ENCODE assay signal across 8 cellular contexts in genomic region chr12:104136577-104136976, GRCh38. TPM values are rescaled to one million over a fixed set of nuclear protein-coding genes. Genes with fewer than 3 reads are reported as not detected.
A peak's percentile ranks its signal among the peaks of the same experiment; 100 is the strongest.
DNase-seq lines count a peak whose midpoint lies in the region; ATAC-seq and TF ChIP-seq lines count a peak whose summit lies in the region.

No MANE protein-coding gene starts in this region.

- H3K27me3 ChIP-seq in GM23248 (replicated peaks; ENCODE audit: insufficient read depth) (no peaks in the 10 kb centered on the region), SJCRH30 (no peaks in the 10 kb centered on the region), skeletal muscle satellite cell (ENCODE audit: control insufficient read depth, insufficient read depth, low read length) (no peaks in the 10 kb centered on the region)

- peak overlapping the region; percentile 7 for H3K27ac ChIP-seq in GM23248
- peak overlapping the region; percentile 73 for H3K27ac ChIP-seq in SJCRH30

- peak overlapping the region; percentile 64 for H2AFZ ChIP-seq in GM23248

- no peaks in the 10 kb centered on the region for H4K20me1 ChIP-seq in GM23248 (ENCODE audit: insufficient read depth)

- peaks cover 23% of the 10 kb centered on the region for H3F3A ChIP-seq in GM23248 (ENCODE audit: insufficient read depth)

- H3K9me3 ChIP-seq in GM23248 (ENCODE audit: low read depth) (no peaks in the 10 kb centered on the region), SJCRH30 (replicated peaks) (no peaks in the 10 kb centered on the region), skeletal muscle satellite cell (replicated peaks; ENCODE audit: low read length) (no peaks in the 10 kb centered on the region)

- in situ Hi-C loops in GM23248 (cut with MboI), result no loop called here

- peak overlapping the region; percentile 80 for H3K9ac ChIP-seq in GM23248
- peak overlapping the region; percentile 92 for H3K9ac ChIP-seq in skeletal muscle satellite cell (ENCODE audit: low read depth, low read length)

- TF ChIP-seq CTCF in fibroblast of pulmonary artery (IDR thresholded peaks at IDR 0.05; ENCODE audit: low read length, missing control alignments), result no peak

- H3K79me2 ChIP-seq in GM23248 (ENCODE audit: insufficient read depth), result peaks cover 56% of the 10 kb centered on the region

- H3K4me3 ChIP-seq in GM23248, result peak overlapping the region; percentile 78
- peak overlapping the region; percentile 92 for H3K4me3 ChIP-seq in SJCRH30
- peak overlapping the region; percentile 85 for H3K4me3 ChIP-seq in fibroblast of pulmonary artery (replicated peaks; ENCODE audit: low read depth, low read length)
- H3K4me3 ChIP-seq in skeletal muscle satellite cell (ENCODE audit: low read length), result peak overlapping the region; percentile 92

- ATAC-seq in HG03135 (IDR thresholded peaks at IDR 0.05; ENCODE audit: unreplicated experiment) (no peak), HG03457 (IDR thresholded peaks at IDR 0.05; ENCODE audit: unreplicated experiment) (no peak), GM18502 (IDR thresholded peaks at IDR 0.05; ENCODE audit: poor library complexity, unreplicated experiment) (no peak)

- DNase-seq in GM23248 (peak; percentile 46), SJCRH30 (peak in 1 of 2 experiments; percentile 7), fibroblast of pulmonary artery (ENCODE audit: low read depth) (no peak), mucosa of gallbladder (ENCODE audit: low spot score) (no peak)

- no peaks in the 10 kb centered on the region for H3K9me2 ChIP-seq in GM23248 (ENCODE audit: insufficient read depth)

- peak overlapping the region; percentile 87 for H3K4me2 ChIP-seq in GM23248 (ENCODE audit: unreplicated experiment)
- peak overlapping the region; percentile 96 for H3K4me2 ChIP-seq in skeletal muscle satellite cell (ENCODE audit: low read length)

- H3K4me1 ChIP-seq in GM23248 (ENCODE audit: insufficient read depth) (peaks cover 50% of the 10 kb centered on the region), SJCRH30 (0 out of 2 replicates have a peak, but pooled peaks cover 12% of the 10 kb centered on the region), skeletal muscle satellite cell (ENCODE audit: control insufficient read depth, insufficient read depth, low read length) (peaks cover 31% of the 10 kb centered on the region)

- H3K36me3 ChIP-seq in GM23248 (ENCODE audit: low read depth) (peaks cover 17% of the 10 kb centered on the region; the same call in 1 of the 2 replicates), SJCRH30 (peaks cover 17% of the 10 kb centered on the region), skeletal muscle satellite cell (ENCODE audit: insufficient read depth, low read length) (peaks cover 26% of the 10 kb centered on the region)

RNA-seq across cellular contexts. Expression of gene NFYB, which starts 1.4 kb away (rescaled TPM):
- 31.5 and 42.2 TPM in 2 replicates for total RNA-seq in GM23248 (2014; rRNA removed; shearing (Covaris generic))
- 35.0 and 37.1 TPM in 2 replicates for polyA plus RNA-seq in GM23248 (2016; fragmentation: Nextera tagmentation; extraction: Ambion mirVana)
- total RNA-seq in SJCRH30 (2014; rRNA removed; shearing (Covaris generic)), result 33.3 and 38.4 TPM in 2 replicates
- total RNA-seq in skeletal muscle satellite cell (2012; rRNA removed), result 7.9 and 9.9 TPM in 2 replicates
- total RNA-seq in mucosa of gallbladder, result 24.8 TPM
